In the genomic region with DNA sequence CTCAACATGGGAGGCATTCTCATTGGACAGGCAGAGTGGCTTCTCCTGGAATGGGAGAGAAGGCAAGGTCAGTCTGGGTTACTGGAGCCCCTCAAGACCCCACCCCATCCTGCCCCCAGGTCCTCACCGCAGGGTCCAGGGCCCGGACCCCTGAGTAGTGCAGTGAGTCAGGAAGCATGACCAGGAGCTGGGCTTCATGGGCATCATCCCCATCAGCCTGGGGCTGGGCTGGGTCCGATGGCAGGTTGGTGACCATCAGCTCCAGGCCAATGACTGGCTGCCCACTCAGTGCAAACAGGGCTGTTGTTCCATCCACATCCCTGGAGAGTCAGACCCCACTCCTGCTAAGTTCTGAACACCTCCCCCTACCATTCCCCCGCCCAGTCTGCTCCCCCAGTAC, we compare ENCODE assay signal across 27 cellular contexts.
"Had no signal": no experiment of that assay in that cellular context is flagged by ENCODE, and none has a peak within 500 bp of the region (broad histone marks: within the 10 kb centered on the region; RNA-seq: fewer than 3 reads in every experiment).

No MANE protein-coding gene starts in this region.

- H3K4me3 ChIP-seq: adrenal gland, MG63, SJSA1 had no signal

- H3K27ac ChIP-seq: adrenal gland, SJSA1 had no signal

- H3K36me3 ChIP-seq: adrenal gland, MG63, SJSA1 had no signal

- DNase-seq: activated CD4-positive, alpha-beta memory T cell treated with anti-CD3 and anti-CD28 coated beads, Interleukin-2, amount 10 ng/mL, durations not matched to agents 7 days and 5 days; activated CD4-positive, alpha-beta T cell treated with anti-CD3 and anti-CD28 coated beads for 1 hour; activated CD4-positive, alpha-beta T cell treated with anti-CD3 and anti-CD28 coated beads for 48 hours; activated CD8-positive, alpha-beta memory T cell treated with anti-CD3 and anti-CD28 coated beads for 24 hours; activated CD8-positive, alpha-beta memory T cell treated with anti-CD3 and anti-CD28 coated beads, Interleukin-2, amount 10 ng/mL, durations not matched to agents 7 days and 5 days; activated naive CD4-positive, alpha-beta T cell; activated naive CD4-positive, alpha-beta T cell treated with anti-CD3 and anti-CD28 coated beads, Interleukin-2, amount 50 U/mL, for 16 hours; central memory CD4-positive, alpha-beta T cell; Kasumi-1; KG1; MG63; NCI-H1048; NCI-H1105 treated with DMSO at 0.1 percent for 48 hours; NCI-H1436; NCI-H1694; NCI-H1930; NCI-H2081 treated with DMSO at 0.1 percent for 48 hours; NCI-H226; NCI-H446 treated with DMSO at 0.1 percent for 48 hours; NCI-H524; NCI-H69; SHP77 treated with DMSO at 0.1 percent for 48 hours; SK-N-SH had no signal

- H3K9me3 ChIP-seq: adrenal gland, MG63, SJSA1, SK-N-SH had no signal

- H3K27me3 ChIP-seq: adrenal gland, MG63 had no signal

- H3K4me1 ChIP-seq: adrenal gland, SJSA1 had no signal

- ATAC-seq: activated CD8-positive, alpha-beta memory T cell treated with anti-CD3 and anti-CD28 coated beads, Interleukin-2, amount 10 ng/mL, durations not matched to agents 7 days and 5 days; Panc1; WTC11 had no signal
